ENCODE assay signal across 22 cellular contexts in the genomic region with DNA sequence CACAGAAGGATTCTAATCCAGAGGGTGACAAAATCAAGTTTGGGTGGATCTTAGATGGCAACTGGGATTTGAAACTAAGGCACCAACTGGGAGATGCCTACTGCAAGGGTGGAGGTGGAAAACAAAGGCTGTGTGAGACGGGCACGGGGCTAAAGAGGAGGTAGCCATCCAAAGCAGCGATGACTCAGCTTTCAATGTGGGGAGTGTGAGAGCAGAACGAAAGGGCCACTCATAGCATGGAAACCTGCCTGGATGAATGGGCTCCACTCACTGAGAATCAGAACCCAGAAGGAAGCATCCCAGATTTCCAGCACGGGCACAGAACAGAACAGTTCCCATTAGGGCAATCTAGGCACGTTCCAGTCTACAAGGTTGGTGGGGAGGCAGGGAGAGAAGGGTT.
"Had no signal": no experiment of that assay in that cellular context is flagged by ENCODE, and none has a peak within 500 bp of the region (broad histone marks: within the 10 kb centered on the region; RNA-seq: fewer than 3 reads in every experiment).

No MANE protein-coding gene starts in this region.

- H3K4me3 Mint-ChIP-seq: immature natural killer cell; mesothelial cell of epicardium; naive thymus-derived CD4-positive, alpha-beta T cell; nephron; stimulated activated memory B cell treated with anti-CD40 and anti-IgM and Interleukin-4, amounts not matched to agents 10 μg/mL and 1 μg/mL and 100 μg/mL, for 72 hours; type B pancreatic cell had no signal

- H3K27ac Mint-ChIP-seq: immature natural killer cell; mesothelial cell of epicardium; naive thymus-derived CD4-positive, alpha-beta T cell; nephron; stimulated activated memory B cell treated with anti-CD40 and anti-IgM and Interleukin-4, amounts not matched to agents 10 μg/mL and 1 μg/mL and 100 μg/mL, for 72 hours; type B pancreatic cell had no signal

- H3K4me1 Mint-ChIP-seq: immature natural killer cell; mesothelial cell of epicardium; naive thymus-derived CD4-positive, alpha-beta T cell; nephron; stimulated activated memory B cell treated with anti-CD40 and anti-IgM and Interleukin-4, amounts not matched to agents 10 μg/mL and 1 μg/mL and 100 μg/mL, for 72 hours had no signal

- H3K9me3 ChIP-seq: prostate gland, sigmoid colon, testis, tibial artery had no signal

- H3K4me1 ChIP-seq: prostate gland, testis, tibial artery had no signal

- DNase-seq: dorsolateral prefrontal cortex; effector CD4-positive, alpha-beta T cell; hypothalamus; immature natural killer cell; islet precursor cell; kidney glomerular epithelial cell; mesenchymal stem cell; naive thymus-derived CD4-positive, alpha-beta T cell; nucleus accumbens; right cardiac atrium; sigmoid colon; stimulated activated CD4-positive, alpha-beta T cell treated with anti-CD3 and anti-CD28 coated beads, Interleukin-2, amount 100 ng/mL, for 24 hours; stimulated activated CD4-positive, alpha-beta T cell treated with anti-CD3 and anti-CD28 coated beads, Interleukin-4, amount 100 ng/mL, for 4 hours; stimulated activated naive CD8-positive, alpha-beta T cell treated with anti-CD3 and anti-CD28 coated beads, Interleukin-15, Interleukin-2, amounts not matched to agents 100 U/mL and 50 U/mL, for 24 hours; substantia nigra; testis; tibial artery had no signal

- H3K9me3 Mint-ChIP-seq: immature natural killer cell, nephron, type B pancreatic cell had no signal

- H3K27ac ChIP-seq: prostate gland, sigmoid colon, testis, tibial artery had no signal

- H3K27me3 Mint-ChIP-seq: naive thymus-derived CD4-positive, alpha-beta T cell; stimulated activated memory B cell treated with anti-CD40 and anti-IgM and Interleukin-4, amounts not matched to agents 10 μg/mL and 1 μg/mL and 100 μg/mL, for 72 hours; type B pancreatic cell had no signal

- H3K27me3 ChIP-seq: dorsolateral prefrontal cortex, sigmoid colon, testis, tibial artery had no signal
